Comparison of ENCODE assay signal across 10 cellular contexts in genomic region chr13:92896842-92897241, GRCh38.
DNase-seq lines count a peak whose midpoint lies in the region; ATAC-seq and TF ChIP-seq lines count a peak whose summit lies in the region.
"Had no signal": no experiment of that assay in that cellular context is flagged by ENCODE, and none has a peak within 500 bp of the region (broad histone marks: within the 10 kb centered on the region; RNA-seq: fewer than 3 reads in every experiment).

No MANE protein-coding gene starts in this region.

- peak; percentile 70 for ATAC-seq in GM18868 (IDR thresholded peaks at IDR 0.05; ENCODE audit: unreplicated experiment)
- peak in 3 of 4 donors; percentile 36 to 42 (median 41) for ATAC-seq in right lobe of liver
- ATAC-seq in HG03520 (IDR thresholded peaks at IDR 0.05; ENCODE audit: unreplicated experiment): no peak
- no peak for ATAC-seq in activated T-cell treated with anti-CD3 and anti-CD28 coated beads, Interleukin-2, amount 50 U/mL, for 72 hours (replicated peaks in 1 of 2)

- peak; percentile 11 for DNase-seq in NCI-H146 treated with DMSO at 0.1 percent for 48 hours (lab: John Stamatoyannopoulos, UW; ENCODE audit: unreplicated experiment)
- DNase-seq in WERI-Rb-1: peak; percentile 37
- DNase-seq in right lobe of liver: no peak
- DNase-seq in retina: no peak
- no peak for DNase-seq in SIG-M5 (lab: John Stamatoyannopoulos, UW)
- DNase-seq in activated T-cell treated with anti-CD3 and anti-CD28 coated beads, Interleukin-2, amount 50 U/mL, for 72 hours: no peak
- DNase-seq: activated CD4-positive, alpha-beta T cell treated with anti-CD3 and anti-CD28 coated beads for 4 hours had no signal

- peak; percentile 46 for TF ChIP-seq CTCF in WERI-Rb-1 (IDR thresholded peaks at IDR 0.05; ENCODE audit: low read depth, low read length)
- peak in 3 of 4 donors; percentile 32 to 36 (median 35) for TF ChIP-seq CTCF in right lobe of liver (IDR thresholded peaks at IDR 0.05)

- H3K4me1 Mint-ChIP-seq in activated T-cell treated with anti-CD3 and anti-CD28 coated beads, Interleukin-2, amount 50 U/mL, for 72 hours (ENCODE audit: low read depth): no peaks in the 10 kb centered on the region

- peaks cover 3% of the 10 kb centered on the region for H3K9me3 ChIP-seq in WERI-Rb-1 (ENCODE audit: severe bottlenecking)
- no peaks in the 10 kb centered on the region for H3K9me3 ChIP-seq in right lobe of liver

- H3K27me3 Mint-ChIP-seq in activated T-cell treated with anti-CD3 and anti-CD28 coated beads, Interleukin-2, amount 50 U/mL, for 72 hours (ENCODE audit: low read depth): no peaks in the 10 kb centered on the region

- H3K27me3 ChIP-seq in WERI-Rb-1 (ENCODE audit: insufficient read depth, low read depth, severe bottlenecking) (no peaks in the 10 kb centered on the region), right lobe of liver (no peaks in the 10 kb centered on the region)

- H3K36me3 Mint-ChIP-seq in activated T-cell treated with anti-CD3 and anti-CD28 coated beads, Interleukin-2, amount 50 U/mL, for 72 hours (ENCODE audit: insufficient read depth in 2 of 2): no peaks in the 10 kb centered on the region

- H3K27ac ChIP-seq in WERI-Rb-1: no peak overlapping the region
- H3K27ac ChIP-seq in right lobe of liver: no peak overlapping the region
- H3K27ac ChIP-seq: skin epidermis had no signal

- H3K36me3 ChIP-seq in WERI-Rb-1 (no peaks in the 10 kb centered on the region), right lobe of liver (no peaks in the 10 kb centered on the region)

- H3K27ac Mint-ChIP-seq in activated T-cell treated with anti-CD3 and anti-CD28 coated beads, Interleukin-2, amount 50 U/mL, for 72 hours: no peak overlapping the region

- H3K4me3 ChIP-seq in WERI-Rb-1 (ENCODE audit: low read depth, low read length) (no peak overlapping the region), right lobe of liver (no peak overlapping the region)
- H3K4me3 ChIP-seq: skin epidermis had no signal

- H3K4me1 ChIP-seq in right lobe of liver: no peaks in the 10 kb centered on the region

- WGBS in right lobe of liver (ENCODE audit: insufficient coverage, low coverage, low lambda C conversion rate, missing lambda C conversion rate): 31% methylated on average over 2 of the region's 2 CpGs

- intact Hi-C loops in right lobe of liver (cut with DNase I): no loop called here

- no peak overlapping the region for H3K4me3 Mint-ChIP-seq in activated T-cell treated with anti-CD3 and anti-CD28 coated beads, Interleukin-2, amount 50 U/mL, for 72 hours

- no peak for TF ChIP-seq POLR2A in right lobe of liver (IDR thresholded peaks at IDR 0.05)

- H3K9me3 Mint-ChIP-seq in activated T-cell treated with anti-CD3 and anti-CD28 coated beads, Interleukin-2, amount 50 U/mL, for 72 hours: no peaks in the 10 kb centered on the region

Comparison
In these comparisons a context has a peak if more than half of its experiments do, and no peak if none do; other contexts are left out.
1. ATAC-seq: peak in GM18868 (single experiment) and right lobe of liver (3 of 4); none in HG03520 (single experiment) and activated T-cell treated with anti-CD3 and anti-CD28 coated beads, Interleukin-2, amount 50 U/mL, for 72 hours (0 of 2).
2. DNase-seq: peak in NCI-H146 treated with DMSO at 0.1 percent for 48 hours (single experiment) and WERI-Rb-1 (single experiment); none in right lobe of liver (0 of 3), retina (single experiment), SIG-M5 (single experiment) and activated T-cell treated with anti-CD3 and anti-CD28 coated beads, Interleukin-2, amount 50 U/mL, for 72 hours (0 of 2).